9 cellular contexts compared by ENCODE assay signal in the genomic region with DNA sequence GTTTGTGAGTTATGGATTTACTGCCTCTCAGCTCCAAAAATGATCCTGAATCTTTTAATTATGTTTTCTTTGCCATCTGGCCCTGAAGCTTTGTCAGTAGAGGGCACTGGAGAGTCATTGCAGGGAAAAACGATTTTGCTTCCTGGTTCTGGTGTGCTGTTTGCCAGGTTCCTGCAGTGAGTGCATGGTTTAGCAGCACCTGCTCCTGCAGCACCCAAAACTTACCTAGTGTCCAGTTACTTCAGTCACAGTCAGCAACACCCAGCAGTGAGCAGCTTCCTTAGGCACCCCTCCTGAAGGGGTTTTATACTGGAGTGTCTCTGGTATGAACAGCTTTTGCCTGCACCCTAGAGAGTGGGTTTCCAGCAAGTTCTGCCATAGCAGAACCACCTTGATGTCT. TPM values are rescaled to one million over a fixed set of nuclear protein-coding genes. Genes with fewer than 3 reads are reported as not detected.
DNase-seq lines count a peak whose midpoint lies in the region; ATAC-seq, FAIRE-seq and TF ChIP-seq lines count a peak whose summit lies in the region.
"Had no signal": no experiment of that assay in that cellular context is flagged by ENCODE, and none has a peak within 500 bp of the region (broad histone marks: within the 10 kb centered on the region; RNA-seq: fewer than 3 reads in every experiment).

No MANE protein-coding gene starts in this region.

- H3K27me3 Mint-ChIP-seq in activated CD4-positive, alpha-beta T cell treated with anti-CD3 and anti-CD28 coated beads for 36 hours: no peaks in the 10 kb centered on the region

- no peaks in the 10 kb centered on the region for H3K36me3 ChIP-seq in SU-DHL-6 (ENCODE audit: low read length)
- no peaks in the 10 kb centered on the region for H3K36me3 ChIP-seq in K562 (ENCODE audit: control insufficient read depth, insufficient read depth, low read length)
- H3K36me3 ChIP-seq: BLaER1 treated with 17β-estradiol and CSF1 and Interleukin-3, amounts not matched to agents 10 nM and 100 nM had no signal

- H3K79me2 ChIP-seq in SU-DHL-6 (ENCODE audit: insufficient read depth, low read length) (no peaks in the 10 kb centered on the region), K562 (ENCODE audit: control insufficient read depth, insufficient read depth, low read length) (no peaks in the 10 kb centered on the region)

- no TSS peak for BruUV-seq in K562 (replicated peaks; lab: Mats Ljungman, UMichigan)

- H3K27ac Mint-ChIP-seq in activated CD4-positive, alpha-beta T cell treated with anti-CD3 and anti-CD28 coated beads for 36 hours: no peak overlapping the region

- peaks cover 16% of the 10 kb centered on the region for H3K4me1 Mint-ChIP-seq in activated CD4-positive, alpha-beta T cell treated with anti-CD3 and anti-CD28 coated beads for 36 hours

- 0% methylated on average over 1 of the region's 1 CpG for WGBS in K562 (ENCODE audit: insufficient coverage, low coverage, missing lambda C conversion rate)

- POLR2A ChIA-PET in activated CD4-positive, alpha-beta T cell treated with anti-CD3 and anti-CD28 coated beads for 36 hours (lab: Charles Lee): interaction anchor here (0.9 kb wide), 1 partner anchor 40 kb away, joined by 3 read pairs; no protein-coding TSS in a partner anchor
- POLR2A ChIA-PET in K562 (lab: Yijun Ruan, JAX): interaction anchor here (0.5 to 1.2 kb wide), 2 partner anchors 9 to 61 kb away, joined by 3 to 5 read pairs; no protein-coding TSS in a partner anchor

- peak; percentile 95 for TF ChIP-seq CTCF in SU-DHL-6 (IDR thresholded peaks at IDR 0.05; ENCODE audit: insufficient read depth, low read length, poor library complexity, severe bottlenecking)
- TF ChIP-seq CTCF in K562 (IDR thresholded peaks at IDR 0.05 in 2 of 3, conservative IDR thresholded peaks at IDR 0.05 in 1 of 3; ENCODE audit: insufficient read depth in 2 of 3, low read depth in 1 of 3, low read length in 3 of 3): peak; percentile 86 to 92 (median 88)

- H3K9me3 ChIP-seq in SU-DHL-6 (ENCODE audit: insufficient read depth, low read length) (peaks cover 19% of the 10 kb centered on the region; the same call in 1 of the 2 replicates), K562 (replicated peaks; ENCODE audit: control insufficient read depth, insufficient read depth, low read depth, low read length) (no peaks in the 10 kb centered on the region)

- H3K9me1 ChIP-seq in K562 (ENCODE audit: control insufficient read depth, insufficient read depth, low read length): no peaks in the 10 kb centered on the region

- DNase-seq in activated CD4-positive, alpha-beta T cell treated with anti-CD3 and anti-CD28 coated beads for 36 hours: peak; percentile 69
- no peak for DNase-seq in activated CD4-positive, alpha-beta T cell treated with anti-CD3 and anti-CD28 coated beads for 1 hour
- DNase-seq in NCI-H146 treated with DMSO at 0.1 percent for 48 hours (lab: John Stamatoyannopoulos, UW; ENCODE audit: unreplicated experiment) (peak; percentile 74), K562 (ENCODE audit: extremely low read depth in 1 of 4, low spot score in 3 of 4) (peak in 2 of 4 experiments; percentile 46 to 64), islet precursor cell (peak; percentile 66), sciatic nerve (ENCODE audit: low spot score) (no peak)
- DNase-seq in stimulated activated CD8-positive, alpha-beta memory T cell treated with anti-CD3 and anti-CD28 coated beads, Interleukin-12 subunit alpha, Interleukin-12 subunit beta, amount 100 ng/mL, for 1 hour (ENCODE audit: low read depth): peak; percentile 13

- H3K9ac ChIP-seq in SU-DHL-6 (ENCODE audit: low read length) (no peak overlapping the region), K562 (ENCODE audit: insufficient read depth in 1 of 2, low read depth in 2 of 2, low read length in 2 of 2) (no peak overlapping the region)
- H3K9ac ChIP-seq: BLaER1 treated with 17β-estradiol and CSF1 and Interleukin-3, amounts not matched to agents 10 nM and 100 nM had no signal

- peak; percentile 78 for ATAC-seq in activated CD4-positive, alpha-beta T cell treated with anti-CD3 and anti-CD28 coated beads for 36 hours
- ATAC-seq in K562 (peak; percentile 83), sciatic nerve (no peak)

- TF ChIP-seq POLR2A in K562 (conservative IDR thresholded peaks at IDR 0.05): no peak

- no peak overlapping the region for H3K4me3 Mint-ChIP-seq in activated CD4-positive, alpha-beta T cell treated with anti-CD3 and anti-CD28 coated beads for 36 hours

- no peaks in the 10 kb centered on the region for H3K9me2 ChIP-seq in SU-DHL-6 (replicated peaks; ENCODE audit: insufficient read depth, low read length)

- H3K4me2 ChIP-seq in SU-DHL-6 (ENCODE audit: low read depth, low read length, poor library complexity, severe bottlenecking) (peak overlapping the region; percentile 4), K562 (ENCODE audit: insufficient read depth, low read length) (no peak overlapping the region)
- H3K4me2 ChIP-seq: BLaER1 treated with 17β-estradiol and CSF1 and Interleukin-3, amounts not matched to agents 10 nM and 100 nM had no signal

- CTCF ChIA-PET in activated CD4-positive, alpha-beta T cell treated with anti-CD3 and anti-CD28 coated beads for 36 hours (lab: Charles Lee): interaction anchor here (0.6 to 2.7 kb wide), 32 partner anchors 9 to 324 kb away, joined by 3 to 25 read pairs (median 4); partner anchors contain the start of gene TRIM39
- CTCF ChIA-PET in K562 (lab: Yijun Ruan, JAX; ENCODE audit: low intra/inter-chr PET ratio): interaction anchor here (0.6 kb wide), 1 partner anchor 178 kb away, joined by 4 read pairs; no protein-coding TSS in a partner anchor

- H2AFZ ChIP-seq in SU-DHL-6 (ENCODE audit: low read depth, low read length, severe bottlenecking) (peak overlapping the region; percentile 79), K562 (ENCODE audit: low read depth, low read length) (peak overlapping the region; percentile 47; the same call in 1 of the 2 replicates)

- H3K27ac ChIP-seq in SU-DHL-6 (ENCODE audit: low read depth, low read length): no peak overlapping the region
- H3K27ac ChIP-seq in K562 (ENCODE audit: extremely low read depth, low read depth, low read length): no peak overlapping the region
- H3K27ac ChIP-seq: BLaER1 treated with 17β-estradiol and CSF1 and Interleukin-3, amounts not matched to agents 10 nM and 100 nM had no signal

- intact Hi-C loops in activated CD4-positive, alpha-beta T cell treated with anti-CD3 and anti-CD28 coated beads for 36 hours (cut with DNase I, micrococcal nuclease): loop anchor here (1.0 to 2.0 kb wide), 2 partner anchors 40 to 178 kb away; no protein-coding TSS in a partner anchor
- intact Hi-C loops in K562 (cut with micrococcal nuclease) (no loop called here), sciatic nerve (cut with DNase I) (no loop called here)

- H3K9me3 Mint-ChIP-seq in activated CD4-positive, alpha-beta T cell treated with anti-CD3 and anti-CD28 coated beads for 36 hours (ENCODE audit: low read depth): peaks cover 10% of the 10 kb centered on the region

- TF ChIP-seq EP300 in K562 (IDR thresholded peaks at IDR 0.05; ENCODE audit: low read length): no peak

- TF ChIP-seq RAD21 in K562 (CRISPR knock-in tag; conservative IDR thresholded peaks at IDR 0.05 in 1 of 2, IDR thresholded peaks at IDR 0.05 in 1 of 2): peak; percentile 54 to 86

- H3K27me3 ChIP-seq in SU-DHL-6 (ENCODE audit: low read length): no peaks in the 10 kb centered on the region
- H3K27me3 ChIP-seq in K562 (ENCODE audit: control insufficient read depth in 2 of 2, insufficient read depth in 2 of 2, low read length in 2 of 2): no peaks in the 10 kb centered on the region
- H3K27me3 ChIP-seq: BLaER1 treated with 17β-estradiol and CSF1 and Interleukin-3, amounts not matched to agents 10 nM and 100 nM had no signal

- H3K4me3 ChIP-seq in SU-DHL-6 (ENCODE audit: insufficient read depth, low read length, poor library complexity, severe bottlenecking): no peak overlapping the region
- no peak overlapping the region for H3K4me3 ChIP-seq in K562
- H3K4me3 ChIP-seq: BLaER1 treated with 17β-estradiol and CSF1 and Interleukin-3, amounts not matched to agents 10 nM and 100 nM had no signal

- peaks cover 0 to 2% of the 10 kb centered on the region in 2 experiments; a peak in 1 of 5 replicates for H3K4me1 ChIP-seq in K562 (replicated peaks in 1 of 2; ENCODE audit: control insufficient read depth in 2 of 2, insufficient read depth in 2 of 2, low read length in 2 of 2)

- in situ Hi-C loops in K562 (cut with MboI): no loop called here

- H3K36me3 Mint-ChIP-seq in activated CD4-positive, alpha-beta T cell treated with anti-CD3 and anti-CD28 coated beads for 36 hours (ENCODE audit: low read depth): peaks cover 5% of the 10 kb centered on the region

- FAIRE-seq in K562 (lab: Jason Lieb, UNC): peak; percentile 89

- peaks cover 12% of the 10 kb centered on the region for H3F3A ChIP-seq in SU-DHL-6 (ENCODE audit: insufficient read depth)

- H4K20me1 ChIP-seq in SU-DHL-6 (ENCODE audit: low read depth, low read length) (no peaks in the 10 kb centered on the region), K562 (replicated peaks; ENCODE audit: control insufficient read depth, insufficient read depth, low read length) (no peaks in the 10 kb centered on the region)
- H4K20me1 ChIP-seq: BLaER1 treated with 17β-estradiol and CSF1 and Interleukin-3, amounts not matched to agents 10 nM and 100 nM had no signal

RNA-seq across cellular contexts. Expression of gene TRIM26, which starts 6.0 kb away (rescaled TPM):
- total RNA-seq in activated CD4-positive, alpha-beta T cell treated with anti-CD3 and anti-CD28 coated beads for 36 hours: 10 to 100 TPM; 48.4 to 60.4 TPM
- 2.1 and 2.6 TPM in 2 replicates for total RNA-seq in K562 (2011; cell fraction: chromatin; rRNA removed; ENCODE audit: low replicate concordance)
- total RNA-seq in K562 (2011; cell fraction: nucleolus; rRNA removed): 1.1 and 1.2 TPM in 2 replicates
- total RNA-seq in K562 (2011; cell fraction: nucleoplasm; rRNA removed): 2.0 and 3.1 TPM in 2 replicates
- total RNA-seq in K562 (2014; rRNA removed) (2.8 and 5.3 TPM in 2 replicates), K562 (2014; rRNA removed; fragmentation: Illumina TruSeq; extraction: Trizol) (2.2 TPM in 2 replicates), K562 (2015; rRNA removed; fragmentation: Illumina TruSeq; extraction: Trizol) (3.7 and 4.3 TPM in 2 replicates), K562 (2021) (5.0 and 5.3 TPM in 2 replicates), sciatic nerve (42.6 TPM)
- polyA plus RNA-seq in K562 (2011; rRNA removed) (1.4 and 2.0 TPM in 2 replicates), K562 (2014; fragmentation: Illumina TruSeq; extraction: Trizol) (5.0 and 5.1 TPM in 2 replicates), K562 (2014; fragmentation: Nextera tagmentation; extraction: Ambion mirVana) (1 to 10 TPM in 1 of 2 experiments, under 1 TPM in 1; 0.80 to 1.1 TPM), K562 (2014; rRNA removed) (2.6 and 3.7 TPM in 2 replicates)
- polyA plus RNA-seq in K562 (2011; cell fraction: cytosol; rRNA removed): 1.1 and 1.2 TPM in 2 replicates
- polyA plus RNA-seq in K562 (2011; cell fraction: nucleus; rRNA removed): 1.9 and 2.2 TPM in 2 replicates
- 3.4 and 3.5 TPM in 2 replicates for polyA plus RNA-seq in K562 (2012)
- 1.2 and 1.3 TPM in 2 replicates for polyA minus RNA-seq in K562 (2011; rRNA and poly(A)+ RNA removed)
- polyA minus RNA-seq in K562 (2011; cell fraction: cytosol; rRNA and poly(A)+ RNA removed): 1.4 and 1.6 TPM in 2 replicates
- 0.67 and 0.94 TPM in 2 replicates for polyA minus RNA-seq in K562 (2011; cell fraction: nucleus; rRNA and poly(A)+ RNA removed)

RNA-seq across cellular contexts. Expression of gene TRIM15, which starts 55.9 kb away (rescaled TPM):
- under 1 TPM; 0.18 to 0.26 TPM for total RNA-seq in activated CD4-positive, alpha-beta T cell treated with anti-CD3 and anti-CD28 coated beads for 36 hours
- 0.30 TPM in 1 of 2 replicates, not detected in the other for total RNA-seq in K562 (2011; cell fraction: chromatin; rRNA removed; ENCODE audit: low replicate concordance)
- not detected in 2 replicates for total RNA-seq in K562 (2011; cell fraction: nucleolus; rRNA removed)
- total RNA-seq in K562 (2011; cell fraction: nucleoplasm; rRNA removed): not detected in 2 replicates
- total RNA-seq in K562 (2014; rRNA removed) (2.3 and 2.6 TPM in 2 replicates), K562 (2014; rRNA removed; fragmentation: Illumina TruSeq; extraction: Trizol) (0.80 and 0.91 TPM in 2 replicates), K562 (2015; rRNA removed; fragmentation: Illumina TruSeq; extraction: Trizol) (0.34 and 0.83 TPM in 2 replicates), K562 (2021) (1.2 TPM in 2 replicates), sciatic nerve (not detected)
- polyA plus RNA-seq in K562 (2011; rRNA removed) (0.21 and 0.65 TPM in 2 replicates), K562 (2014; fragmentation: Illumina TruSeq; extraction: Trizol) (0.70 and 1.2 TPM in 2 replicates), K562 (2014; fragmentation: Nextera tagmentation; extraction: Ambion mirVana) (under 1 TPM; 0.06 to 0.15 TPM), K562 (2014; rRNA removed) (2.2 and 2.9 TPM in 2 replicates)
- 0.09 and 0.13 TPM in 2 replicates for polyA plus RNA-seq in K562 (2011; cell fraction: cytosol; rRNA removed)
- polyA plus RNA-seq in K562 (2011; cell fraction: nucleus; rRNA removed): 0.98 and 1.8 TPM in 2 replicates
- 0.99 and 1.2 TPM in 2 replicates for polyA plus RNA-seq in K562 (2012)
- 0.14 and 0.42 TPM in 2 replicates for polyA minus RNA-seq in K562 (2011; rRNA and poly(A)+ RNA removed)
- polyA minus RNA-seq in K562 (2011; cell fraction: cytosol; rRNA and poly(A)+ RNA removed): 1.6 TPM in 1 of 2 replicates, not detected in the other
- polyA minus RNA-seq in K562 (2011; cell fraction: nucleus; rRNA and poly(A)+ RNA removed): 0.54 and 0.89 TPM in 2 replicates

RNA-seq across cellular contexts. Expression of gene TRIM10, which starts 58.2 kb away (rescaled TPM):
- total RNA-seq in activated CD4-positive, alpha-beta T cell treated with anti-CD3 and anti-CD28 coated beads for 36 hours: under 1 TPM; 0.11 to 0.16 TPM
- total RNA-seq in K562 (2011; cell fraction: chromatin; rRNA removed; ENCODE audit: low replicate concordance): 0.07 TPM in 1 of 2 replicates, not detected in the other
- not detected in 2 replicates for total RNA-seq in K562 (2011; cell fraction: nucleolus; rRNA removed)
- 0.15 TPM in 1 of 2 replicates, not detected in the other for total RNA-seq in K562 (2011; cell fraction: nucleoplasm; rRNA removed)
- 0.36 and 0.61 TPM in 2 replicates for total RNA-seq in K562 (2014; rRNA removed)
- 0.65 and 0.73 TPM in 2 replicates for total RNA-seq in K562 (2014; rRNA removed; fragmentation: Illumina TruSeq; extraction: Trizol)
- 0.36 and 0.38 TPM in 2 replicates for total RNA-seq in K562 (2015; rRNA removed; fragmentation: Illumina TruSeq; extraction: Trizol)
- total RNA-seq in K562 (2021): 0.58 and 0.86 TPM in 2 replicates
- polyA plus RNA-seq in K562 (2011; rRNA removed): 0.26 and 0.31 TPM in 2 replicates
- 0.09 and 0.19 TPM in 2 replicates for polyA plus RNA-seq in K562 (2011; cell fraction: cytosol; rRNA removed)
- 0.40 and 0.62 TPM in 2 replicates for polyA plus RNA-seq in K562 (2011; cell fraction: nucleus; rRNA removed)
- 0.55 and 0.68 TPM in 2 replicates for polyA plus RNA-seq in K562 (2012)
- 0.74 and 0.83 TPM in 2 replicates for polyA plus RNA-seq in K562 (2014; fragmentation: Illumina TruSeq; extraction: Trizol)
- under 1 TPM; 0.15 to 0.36 TPM for polyA plus RNA-seq in K562 (2014; fragmentation: Nextera tagmentation; extraction: Ambion mirVana)
- polyA plus RNA-seq in K562 (2014; rRNA removed): 0.90 and 1.00 TPM in 2 replicates
- 0.09 and 0.14 TPM in 2 replicates for polyA minus RNA-seq in K562 (2011; rRNA and poly(A)+ RNA removed)
- polyA minus RNA-seq in K562 (2011; cell fraction: cytosol; rRNA and poly(A)+ RNA removed): not detected in 2 replicates
- polyA minus RNA-seq in K562 (2011; cell fraction: nucleus; rRNA and poly(A)+ RNA removed): 0.11 TPM in 1 of 2 replicates, not detected in the other
- 0.62 TPM for total RNA-seq in sciatic nerve

Comparison
In these comparisons a context has a peak if more than half of its experiments do, and no peak if none do; other contexts are left out.
1. DNase-seq: peak in activated CD4-positive, alpha-beta T cell treated with anti-CD3 and anti-CD28 coated beads for 36 hours (single experiment), NCI-H146 treated with DMSO at 0.1 percent for 48 hours (single experiment), islet precursor cell (single experiment) and stimulated activated CD8-positive, alpha-beta memory T cell treated with anti-CD3 and anti-CD28 coated beads, Interleukin-12 subunit alpha, Interleukin-12 subunit beta, amount 100 ng/mL, for 1 hour (single experiment); none in activated CD4-positive, alpha-beta T cell treated with anti-CD3 and anti-CD28 coated beads for 1 hour (single experiment) and sciatic nerve (single experiment).
2. intact Hi-C loops: an anchor here in activated CD4-positive, alpha-beta T cell treated with anti-CD3 and anti-CD28 coated beads for 36 hours (1.0 to 2.0 kb wide); none called in K562 and sciatic nerve.